Comparison of ENCODE assay signal across 27 cellular contexts in genomic region chr1:55466921-55467320, GRCh38.
"Had no signal": no experiment of that assay in that cellular context is flagged by ENCODE, and none has a peak within 500 bp of the region (broad histone marks: within the 10 kb centered on the region; RNA-seq: fewer than 3 reads in every experiment).

No MANE protein-coding gene starts in this region.

- H3K36me3 ChIP-seq: cardiac muscle cell, left lung, neural progenitor cell, right lobe of liver, thoracic aorta, upper lobe of left lung had no signal

- H3K4me3 ChIP-seq: body of pancreas, cardiac muscle cell, left lung, neural progenitor cell, right lobe of liver, smooth muscle cell, thoracic aorta, upper lobe of left lung had no signal

- DNase-seq: activated CD4-positive, alpha-beta memory T cell treated with anti-CD3 and anti-CD28 coated beads, Interleukin-2, amount 10 ng/mL, durations not matched to agents 7 days and 5 days; activated CD4-positive, alpha-beta T cell treated with anti-CD3 and anti-CD28 coated beads, Interleukin-2, amount 10 ng/mL, durations not matched to agents 24 days and 14 days; activated CD8-positive, alpha-beta memory T cell treated with anti-CD3 and anti-CD28 coated beads, Interleukin-2, amount 10 ng/mL, durations not matched to agents 7 days and 5 days; activated effector memory CD4-positive, alpha-beta T cell treated with anti-CD3 and anti-CD28 coated beads, Interleukin-2, amount 50 U/mL, for 16 hours; activated naive CD4-positive, alpha-beta T cell treated with anti-CD3 and anti-CD28 coated beads, Interleukin-2, amount 10 ng/mL, durations not matched to agents 7 days and 5 days; activated T-cell treated with anti-CD3 and anti-CD28 coated beads for 4 hours; anterior cingulate cortex; dermis blood vessel endothelial cell; effector CD8-positive, alpha-beta T cell; erythroblast; immature natural killer cell; left lung; naive thymus-derived CD8-positive, alpha-beta T cell; posterior cingulate gyrus; right lobe of liver; stimulated activated CD4-positive, alpha-beta T cell treated with anti-CD3 and anti-CD28 coated beads, Interleukin-15, amount 100 ng/mL, for 24 hours; stimulated activated CD4-positive, alpha-beta T cell treated with anti-CD3 and anti-CD28 coated beads, Interleukin-2, amount 100 ng/mL, for 48 hours; stimulated activated CD8-positive, alpha-beta memory T cell treated with anti-CD3 and anti-CD28 coated beads, Interleukin-4, amount 100 ng/mL, for 48 hours; stimulated activated naive B cell treated with anti-CD40 and anti-IgM and Interleukin-4, amounts not matched to agents 10 μg/mL and 1 μg/mL and 100 μg/mL, for 72 hours; upper lobe of left lung had no signal

- H2AFZ ChIP-seq: neural progenitor cell had no signal

- ATAC-seq: activated CD4-positive, CD25-positive, alpha-beta regulatory T cell treated with anti-CD3 and anti-CD28 coated beads, Interleukin-2, amount 50 U/mL, for 24 hours; activated CD8-positive, alpha-beta memory T cell treated with anti-CD3 and anti-CD28 coated beads, Interleukin-2, amount 10 ng/mL, durations not matched to agents 7 days and 5 days; body of pancreas; naive thymus-derived CD8-positive, alpha-beta T cell; right lobe of liver; stimulated activated naive B cell treated with anti-CD40 and anti-IgM and Interleukin-4, amounts not matched to agents 10 μg/mL and 1 μg/mL and 100 μg/mL, for 72 hours had no signal

- H3K27ac ChIP-seq: body of pancreas, cardiac muscle cell, left lung, neural progenitor cell, right lobe of liver, thoracic aorta, upper lobe of left lung, VCaP had no signal

- H3K9me3 ChIP-seq: body of pancreas, left lung, right lobe of liver, thoracic aorta, upper lobe of left lung had no signal

- H3K4me1 ChIP-seq: body of pancreas, left lung, right lobe of liver, upper lobe of left lung had no signal

- H3K4me2 ChIP-seq: neural progenitor cell, smooth muscle cell had no signal

- H3K27me3 ChIP-seq: body of pancreas, cardiac muscle cell, left lung, neural progenitor cell, right lobe of liver, upper lobe of left lung had no signal
